8 cellular contexts compared by ENCODE assay signal in genomic region chr1:213374369-213374768, GRCh38.
DNase-seq lines count a peak whose midpoint lies in the region; ATAC-seq and TF ChIP-seq lines count a peak whose summit lies in the region.

No MANE protein-coding gene starts in this region.

- 37% methylated on average over 5 of the region's 5 CpGs for WGBS in right cardiac atrium
- WGBS in spleen, 5 donors, result 23 to 33% (median 30%) methylated on average over 5 of the region's 5 CpGs

- intact Hi-C loops in right cardiac atrium (cut with DNase I) (loop anchor here in 3 of 4 donors (2.0 to 10.0 kb wide), 3 partner anchors 44 to 750 kb away; no protein-coding TSS in a partner anchor), spleen (cut with DNase I; ENCODE audit: low total_unique reads) (loop anchor here (5.0 kb wide), 1 partner anchor 748 kb away; no protein-coding TSS in a partner anchor)

- H3K9me3 ChIP-seq in right cardiac atrium (ENCODE audit: control insufficient read depth, low read length), result no peaks in the 10 kb centered on the region
- H3K9me3 ChIP-seq in spleen, result no peaks in the 10 kb centered on the region

- H3K27ac ChIP-seq in right cardiac atrium (ENCODE audit: low read length) (no peak overlapping the region), spleen (no peak overlapping the region)

- H3K4me3 ChIP-seq in LNCaP clone FGC (ENCODE audit: low read depth, low read length) (no peak overlapping the region), right cardiac atrium (ENCODE audit: low read length) (no peak overlapping the region), spleen (no peak overlapping the region)

- no peaks in the 10 kb centered on the region for H3K9me3 Mint-ChIP-seq in activated naive CD8-positive, alpha-beta T cell treated with anti-CD3 and anti-CD28 coated beads, Interleukin-2, amount 10 ng/mL, durations not matched to agents 7 days and 5 days
- no peaks in the 10 kb centered on the region for H3K9me3 Mint-ChIP-seq in activated T-helper 17 cell treated with anti-CD3 and anti-CD28 coated beads, Interleukin-2, amount 50 U/mL, for 72 hours

- no peak for TF ChIP-seq POLR2A in spleen (IDR thresholded peaks at IDR 0.05)

- H3K36me3 Mint-ChIP-seq in activated naive CD8-positive, alpha-beta T cell treated with anti-CD3 and anti-CD28 coated beads, Interleukin-2, amount 10 ng/mL, durations not matched to agents 7 days and 5 days, result no peaks in the 10 kb centered on the region
- no peaks in the 10 kb centered on the region for H3K36me3 Mint-ChIP-seq in activated T-helper 17 cell treated with anti-CD3 and anti-CD28 coated beads, Interleukin-2, amount 50 U/mL, for 72 hours (ENCODE audit: low read depth)

- H3K4me1 ChIP-seq in right cardiac atrium (ENCODE audit: control insufficient read depth, insufficient read depth, low read length), result no peaks in the 10 kb centered on the region
- H3K4me1 ChIP-seq in spleen, result no peaks in the 10 kb centered on the region

- H3K27me3 Mint-ChIP-seq in activated naive CD8-positive, alpha-beta T cell treated with anti-CD3 and anti-CD28 coated beads, Interleukin-2, amount 10 ng/mL, durations not matched to agents 7 days and 5 days, result no peaks in the 10 kb centered on the region
- H3K27me3 Mint-ChIP-seq in activated T-helper 17 cell treated with anti-CD3 and anti-CD28 coated beads, Interleukin-2, amount 50 U/mL, for 72 hours, result peaks cover 7% of the 10 kb centered on the region

- H3K27me3 ChIP-seq in right cardiac atrium (ENCODE audit: control insufficient read depth, insufficient read depth), result no peaks in the 10 kb centered on the region
- no peaks in the 10 kb centered on the region for H3K27me3 ChIP-seq in spleen (replicated peaks in 1 of 7)

- POLR2A ChIA-PET in activated naive CD8-positive, alpha-beta T cell treated with anti-CD3 and anti-CD28 coated beads, Interleukin-2, amount 10 ng/mL, durations not matched to agents 7 days and 5 days (lab: Charles Lee), result no interaction called here

- H3K27ac Mint-ChIP-seq in activated naive CD8-positive, alpha-beta T cell treated with anti-CD3 and anti-CD28 coated beads, Interleukin-2, amount 10 ng/mL, durations not matched to agents 7 days and 5 days, result no peak overlapping the region
- no peak overlapping the region for H3K27ac Mint-ChIP-seq in activated T-helper 17 cell treated with anti-CD3 and anti-CD28 coated beads, Interleukin-2, amount 50 U/mL, for 72 hours

- DNase-seq in GM04504 (ENCODE audit: low read depth) (peak; percentile 9), LNCaP clone FGC (ENCODE audit: low read depth) (no peak), SHP77 treated with DMSO at 0.1 percent for 48 hours (lab: John Stamatoyannopoulos, UW) (peak; percentile 35), right cardiac atrium (peak; percentile 46 to 79 (median 68)), spleen (no peak)
- peak; percentile 67 for DNase-seq in activated naive CD8-positive, alpha-beta T cell treated with anti-CD3 and anti-CD28 coated beads, Interleukin-2, amount 10 ng/mL, durations not matched to agents 7 days and 5 days

- H3K4me1 Mint-ChIP-seq in activated naive CD8-positive, alpha-beta T cell treated with anti-CD3 and anti-CD28 coated beads, Interleukin-2, amount 10 ng/mL, durations not matched to agents 7 days and 5 days, result no peaks in the 10 kb centered on the region
- peaks cover 5% of the 10 kb centered on the region for H3K4me1 Mint-ChIP-seq in activated T-helper 17 cell treated with anti-CD3 and anti-CD28 coated beads, Interleukin-2, amount 50 U/mL, for 72 hours

- no peak overlapping the region for H3K4me3 Mint-ChIP-seq in activated naive CD8-positive, alpha-beta T cell treated with anti-CD3 and anti-CD28 coated beads, Interleukin-2, amount 10 ng/mL, durations not matched to agents 7 days and 5 days
- H3K4me3 Mint-ChIP-seq in activated T-helper 17 cell treated with anti-CD3 and anti-CD28 coated beads, Interleukin-2, amount 50 U/mL, for 72 hours, result no peak overlapping the region

- ATAC-seq in GM21825 (IDR thresholded peaks at IDR 0.05; ENCODE audit: unreplicated experiment) (peak; percentile 86), right cardiac atrium (peak; percentile 64 to 66)
- ATAC-seq in activated naive CD8-positive, alpha-beta T cell treated with anti-CD3 and anti-CD28 coated beads, Interleukin-2, amount 10 ng/mL, durations not matched to agents 7 days and 5 days (ENCODE audit: low read depth), result peak; percentile 22
- ATAC-seq in activated T-helper 17 cell treated with anti-CD3 and anti-CD28 coated beads, Interleukin-2, amount 50 U/mL, for 72 hours (replicated peaks), result no peak

- no peaks in the 10 kb centered on the region for H3K36me3 ChIP-seq in spleen

- TF ChIP-seq CTCF in LNCaP clone FGC (IDR thresholded peaks at IDR 0.05; ENCODE audit: control insufficient read depth, extremely low read depth, insufficient read depth) (peak; percentile 69), spleen (IDR thresholded peaks at IDR 0.05 in 8 of 11, conservative IDR thresholded peaks at IDR 0.05 in 3 of 11) (peak; percentile 15 to 81 (median 68))

Comparison
In these comparisons a context has a peak if more than half of its experiments do, and no peak if none do; other contexts are left out.
1. DNase-seq: peak in GM04504 (single experiment), SHP77 treated with DMSO at 0.1 percent for 48 hours (single experiment), activated naive CD8-positive, alpha-beta T cell treated with anti-CD3 and anti-CD28 coated beads, Interleukin-2, amount 10 ng/mL, durations not matched to agents 7 days and 5 days (single experiment) and right cardiac atrium (3 of 3); none in LNCaP clone FGC (single experiment) and spleen (single experiment).